25 cellular contexts compared by ENCODE assay signal in genomic region chr1:14260480-14260879, GRCh38.
"Had no signal": no experiment of that assay in that cellular context is flagged by ENCODE, and none has a peak within 500 bp of the region (broad histone marks: within the 10 kb centered on the region; RNA-seq: fewer than 3 reads in every experiment).

No MANE protein-coding gene starts in this region.

- DNase-seq: activated CD4-positive, alpha-beta T cell treated with anti-CD3 and anti-CD28 coated beads for 48 hours; activated CD4-positive, alpha-beta T cell treated with anti-CD3 and anti-CD28 coated beads, Interleukin-2, amount 50 U/mL, for 48 hours; activated CD8-positive, alpha-beta memory T cell treated with anti-CD3 and anti-CD28 coated beads for 24 hours; activated naive CD8-positive, alpha-beta T cell treated with anti-CD3 and anti-CD28 coated beads, Interleukin-2, amount 50 U/mL, for 24 hours; anterior cingulate cortex; cortex of kidney; effector CD4-positive, alpha-beta T cell; left colon; mammary epithelial cell; ovary; SK-N-SH; stimulated activated CD4-positive, alpha-beta T cell treated with anti-CD3 and anti-CD28 coated beads, Interleukin-1b, Interleukin-23, amount 100 ng/mL, for 48 hours; stimulated activated CD4-positive, alpha-beta T cell treated with anti-CD3 and anti-CD28 coated beads, Interleukin-4, amount 100 ng/mL, for 4 hours; stimulated activated CD8-positive, alpha-beta memory T cell treated with anti-CD3 and anti-CD28 coated beads, Interleukin-4, amount 100 ng/mL, for 48 hours; stimulated activated naive CD8-positive, alpha-beta T cell treated with anti-CD3 and anti-CD28 coated beads, Interleukin-15, amount 100 ng/mL, for 72 hours; SW 1271; T-helper 9 cell; testis; trophoblast cell had no signal

- H3K27me3 ChIP-seq: cardiac muscle cell, hepatocyte, ovary, testis had no signal

- H3K36me3 ChIP-seq: cardiac muscle cell, neutrophil, ovary, prostate gland had no signal

- H3K4me1 ChIP-seq: prostate gland had no signal

- H3K27ac ChIP-seq: cardiac muscle cell, hepatocyte, neutrophil, ovary, prostate gland, VCaP had no signal

- H3K9me3 ChIP-seq: neutrophil, ovary, prostate gland, SK-N-SH, testis had no signal

- H3K4me3 ChIP-seq: cardiac muscle cell, hepatocyte, ovary, prostate gland, smooth muscle cell, testis had no signal
